ENCODE assay signal across 19 cellular contexts in the genomic region with DNA sequence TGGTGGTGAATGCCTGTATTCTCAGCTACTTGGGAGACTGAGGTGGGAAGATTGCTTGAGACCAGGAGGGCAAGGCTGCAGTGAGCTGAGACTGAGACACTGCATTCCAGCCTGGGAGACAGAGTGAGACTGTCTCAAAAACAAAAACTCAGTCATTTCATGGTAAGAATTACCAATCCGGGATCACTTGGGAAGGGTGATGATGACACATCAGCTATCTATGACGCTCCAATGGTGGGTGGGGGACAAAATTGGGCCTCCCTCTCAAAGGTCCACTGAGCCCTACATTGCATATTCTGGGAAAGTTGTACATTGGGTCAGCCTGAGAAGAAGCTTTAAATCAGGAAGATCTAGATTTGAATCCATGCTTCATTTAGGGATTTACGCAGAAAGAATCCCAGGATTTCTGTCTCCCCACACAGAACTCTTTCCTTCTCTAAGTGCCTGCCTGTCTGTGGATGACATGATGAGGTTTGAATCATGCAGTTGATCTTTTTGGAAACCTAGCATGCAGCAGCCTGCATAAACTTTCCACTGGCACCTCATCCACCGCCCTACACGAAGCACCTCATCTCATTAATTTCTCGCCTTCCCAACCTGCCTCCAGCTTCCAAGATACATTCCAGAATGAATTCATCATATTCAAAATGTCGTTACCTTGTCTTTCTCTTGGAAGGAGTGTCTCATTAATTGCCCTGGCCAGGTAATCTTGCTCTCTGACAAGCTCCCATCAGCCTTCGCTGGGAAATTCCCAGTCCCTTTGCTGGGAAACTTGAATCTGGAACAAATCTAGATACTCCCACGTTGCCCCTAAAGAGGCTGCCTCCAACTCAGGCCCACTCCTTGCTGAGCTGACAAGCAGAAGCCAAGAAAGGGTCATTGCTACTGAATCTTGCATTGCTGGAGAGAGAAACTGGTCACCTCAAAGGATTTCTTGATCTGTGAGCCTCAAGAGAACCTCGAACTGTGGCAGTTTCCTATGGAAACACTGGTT. TPM values are rescaled to one million over a fixed set of nuclear protein-coding genes. Genes with fewer than 3 reads are reported as not detected.
"Had no signal": no experiment of that assay in that cellular context is flagged by ENCODE, and none has a peak within 500 bp of the region (broad histone marks: within the 10 kb centered on the region; RNA-seq: fewer than 3 reads in every experiment).

No MANE protein-coding gene starts in this region.

- H3K4me1 ChIP-seq: esophagus squamous epithelium, left ventricle myocardium inferior, parathyroid adenoma had no signal

- H3K9me3 Mint-ChIP-seq: activated naive CD4-positive, alpha-beta T cell treated with anti-CD3 and anti-CD28 coated beads, Interleukin-2, amount 50 U/mL, for 72 hours; central memory CD8-positive, alpha-beta T cell; immature natural killer cell; natural killer cell had no signal

- H3K27ac Mint-ChIP-seq: activated naive CD4-positive, alpha-beta T cell treated with anti-CD3 and anti-CD28 coated beads, Interleukin-2, amount 50 U/mL, for 72 hours; immature natural killer cell; natural killer cell had no signal

- H3K9me3 ChIP-seq: esophagus squamous epithelium, left ventricle myocardium inferior, tibial artery had no signal

- H3K36me3 ChIP-seq: brain microvascular endothelial cell, esophagus squamous epithelium, left ventricle myocardium inferior, tibial artery had no signal

- H3K27me3 ChIP-seq: brain microvascular endothelial cell, hepatocyte, tibial artery had no signal

- H3K4me3 Mint-ChIP-seq: central memory CD8-positive, alpha-beta T cell; immature natural killer cell; natural killer cell had no signal

- H3K4me1 Mint-ChIP-seq: central memory CD8-positive, alpha-beta T cell; natural killer cell had no signal

- H3K4me3 ChIP-seq: dorsolateral prefrontal cortex, esophagus squamous epithelium, hepatocyte, left ventricle myocardium inferior, tibial artery had no signal

- DNase-seq: activated gamma-delta T cell; brain microvascular endothelial cell; dorsolateral prefrontal cortex; esophagus squamous epithelium; immature natural killer cell; left ventricle myocardium inferior; midbrain; natural killer cell; stimulated activated CD4-positive, alpha-beta T cell treated with anti-CD3 and anti-CD28 coated beads, Interleukin-4, amount 100 ng/mL, for 24 hours; stimulated activated naive CD8-positive, alpha-beta T cell treated with anti-CD3 and anti-CD28 coated beads, Interleukin-15, Interleukin-2, amounts not matched to agents 100 U/mL and 50 U/mL, for 24 hours; T-helper 9 cell; tibial artery had no signal

- ATAC-seq: activated naive CD4-positive, alpha-beta T cell treated with anti-CD3 and anti-CD28 coated beads, Interleukin-2, amount 50 U/mL, for 72 hours; natural killer cell; stimulated activated naive CD8-positive, alpha-beta T cell treated with anti-CD3 and anti-CD28 coated beads, Interleukin-15, Interleukin-2, amounts not matched to agents 100 U/mL and 50 U/mL, for 24 hours had no signal

- H3K36me3 Mint-ChIP-seq: activated naive CD4-positive, alpha-beta T cell treated with anti-CD3 and anti-CD28 coated beads, Interleukin-2, amount 50 U/mL, for 72 hours; immature natural killer cell; natural killer cell had no signal

- H3K27ac ChIP-seq: brain microvascular endothelial cell, dorsolateral prefrontal cortex, esophagus squamous epithelium, hepatocyte, left ventricle myocardium inferior, parathyroid adenoma, tibial artery had no signal

RNA-seq across cellular contexts. Expression of a gene that starts 48.1 kb away (rescaled TPM):
- total RNA-seq: activated naive CD4-positive, alpha-beta T cell treated with anti-CD3 and anti-CD28 coated beads, Interleukin-2, amount 50 U/mL, for 72 hours; fibroblast of villous mesenchyme; lung microvascular endothelial cell; natural killer cell; T-helper 1 cell treated with Interleukin-12 subunit alpha and Interleukin-12 subunit beta and Interleukin-4 antibody, amounts not matched to agents 30 ng/mL and 1 ng/mL, for 36 hours had no signal
- polyA plus RNA-seq: immature natural killer cell had no signal
